32 cellular contexts compared by ENCODE assay signal in genomic region chr14:28755930-28756895, GRCh38. TPM values are rescaled to one million over a fixed set of nuclear protein-coding genes. Genes with fewer than 3 reads are reported as not detected.
DNase-seq lines count a peak whose midpoint lies in the region; ATAC-seq, FAIRE-seq and TF ChIP-seq lines count a peak whose summit lies in the region.
"Had no signal": no experiment of that assay in that cellular context is flagged by ENCODE, and none has a peak within 500 bp of the region (broad histone marks: within the 10 kb centered on the region; RNA-seq: fewer than 3 reads in every experiment).

No MANE protein-coding gene starts in this region.

- TF ChIP-seq EP300 in K562 (IDR thresholded peaks at IDR 0.05; ENCODE audit: low read length) = no peak

- CTCF ChIA-PET in activated naive CD4-positive, alpha-beta T cell treated with anti-CD3 and anti-CD28 coated beads for 36 hours (lab: Charles Lee) = interaction anchor here (0.6 to 1.1 kb wide), 2 partner anchors 766 to 782 kb away, joined by 3 to 7 read pairs; no protein-coding TSS in a partner anchor
- CTCF ChIA-PET in K562 (lab: Yijun Ruan, JAX; ENCODE audit: low intra/inter-chr PET ratio) = no interaction called here

- DNase-seq in activated naive CD4-positive, alpha-beta T cell treated with anti-CD3 and anti-CD28 coated beads for 36 hours = no peak
- no peak for DNase-seq in activated naive CD4-positive, alpha-beta T cell treated with anti-CD3 and anti-CD28 coated beads, Interleukin-2, amount 50 U/mL, for 72 hours (ENCODE audit: low spot score in 2 of 2)
- DNase-seq in K562 (ENCODE audit: extremely low read depth in 1 of 4, low spot score in 3 of 4) = no peak
- peak; percentile 44 for DNase-seq in superior temporal gyrus (ENCODE audit: extremely low spot score)
- no peak for DNase-seq in lower lobe of right lung
- no peak for DNase-seq in nephron progenitor cell
- DNase-seq: activated CD4-positive, alpha-beta memory T cell treated with anti-CD3 and anti-CD28 coated beads for 36 hours; activated CD4-positive, CD25-positive, alpha-beta regulatory T cell treated with anti-CD3 and anti-CD28 coated beads, Interleukin-2, amount 50 U/mL, for 72 hours; activated CD8-positive, alpha-beta memory T cell treated with anti-CD3 and anti-CD28 coated beads, Interleukin-2, amount 50 U/mL, for 48 hours; activated naive CD4-positive, alpha-beta T cell treated with anti-CD3 and anti-CD28 coated beads, Interleukin-2, amount 10 ng/mL, durations not matched to agents 7 days and 5 days; effector CD4-positive, alpha-beta T cell; left ventricle myocardium superior; NCI-H1436; NCI-H345; Right ventricle myocardium superior; stimulated activated CD4-positive, alpha-beta T cell treated with anti-CD3 and anti-CD28 coated beads, Interleukin-15, amount 100 ng/mL, for 24 hours; stimulated activated naive CD4-positive, alpha-beta T cell; T-helper 17 cell; upper lobe of left lung had no signal

- peaks cover 3% of the 10 kb centered on the region for H3K36me3 Mint-ChIP-seq in activated naive CD4-positive, alpha-beta T cell treated with anti-CD3 and anti-CD28 coated beads for 36 hours (ENCODE audit: low read depth)
- peaks cover 26 to 37% of the 10 kb centered on the region in 2 donors for H3K36me3 Mint-ChIP-seq in activated naive CD4-positive, alpha-beta T cell treated with anti-CD3 and anti-CD28 coated beads, Interleukin-2, amount 50 U/mL, for 72 hours
- no peaks in the 10 kb centered on the region for H3K36me3 Mint-ChIP-seq in nephron progenitor cell (ENCODE audit: low read depth)
- H3K36me3 Mint-ChIP-seq: activated naive CD4-positive, alpha-beta T cell treated with anti-CD3 and anti-CD28 coated beads, Interleukin-2, amount 10 ng/mL, durations not matched to agents 7 days and 5 days; CD14-positive monocyte had no signal

- no peaks in the 10 kb centered on the region for H3K36me3 ChIP-seq in K562 (ENCODE audit: control insufficient read depth, insufficient read depth, low read length)
- H3K36me3 ChIP-seq in iPS-20b (ENCODE audit: insufficient read depth, low read depth, low read length) = no peaks in the 10 kb centered on the region
- H3K36me3 ChIP-seq in lower lobe of right lung = no peaks in the 10 kb centered on the region
- H3K36me3 ChIP-seq: breast epithelium, suprapubic skin, upper lobe of left lung had no signal

- H3K79me2 ChIP-seq in K562 (ENCODE audit: control insufficient read depth, insufficient read depth, low read length) = no peaks in the 10 kb centered on the region

- POLR2A ChIA-PET in K562 (lab: Yijun Ruan, JAX) = interaction anchor here (0.7 kb wide), 1 partner anchor 8 kb away, joined by 3 read pairs; no protein-coding TSS in a partner anchor

- no peak overlapping the region for H3K4me3 ChIP-seq in K562
- peak overlapping the region; percentile 48; the same call in 1 of the 2 replicates for H3K4me3 ChIP-seq in iPS-20b (ENCODE audit: low read length)
- no peak overlapping the region for H3K4me3 ChIP-seq in lower lobe of right lung
- H3K4me3 ChIP-seq: breast epithelium, suprapubic skin, upper lobe of left lung had no signal

- H3K27ac ChIP-seq in K562 (ENCODE audit: extremely low read depth, low read depth, low read length) (no peak overlapping the region), iPS-20b (ENCODE audit: low read length) (no peak overlapping the region), lower lobe of right lung (no peak overlapping the region)
- H3K27ac ChIP-seq: 22Rv1, breast epithelium, suprapubic skin, upper lobe of left lung had no signal

- no peak for FAIRE-seq in K562 (lab: Jason Lieb, UNC)
- FAIRE-seq: colon, GM18507, GM19239, H54 had no signal

- TF ChIP-seq CTCF in K562 (IDR thresholded peaks at IDR 0.05 in 2 of 3, conservative IDR thresholded peaks at IDR 0.05 in 1 of 3; ENCODE audit: insufficient read depth in 2 of 3, low read depth in 1 of 3, low read length in 3 of 3) (no peak), lower lobe of right lung (IDR thresholded peaks at IDR 0.05) (no peak), nephron progenitor cell (IDR thresholded peaks at IDR 0.05) (no peak)

- no peak overlapping the region for H3K9ac ChIP-seq in K562 (ENCODE audit: insufficient read depth in 1 of 2, low read depth in 2 of 2, low read length in 2 of 2)
- H3K9ac ChIP-seq in iPS-20b (ENCODE audit: low read depth, low read length) = no peak overlapping the region

- no peak for ATAC-seq in activated naive CD4-positive, alpha-beta T cell treated with anti-CD3 and anti-CD28 coated beads, Interleukin-2, amount 50 U/mL, for 72 hours
- ATAC-seq in K562 (no peak), lower lobe of right lung (no peak), HG03520 (IDR thresholded peaks at IDR 0.05; ENCODE audit: unreplicated experiment) (no peak)
- ATAC-seq: left ventricle myocardium superior, T-helper 17 cell had no signal

- no TSS peak for BruUV-seq in K562 (replicated peaks; lab: Mats Ljungman, UMichigan)

- no peak for TF ChIP-seq POLR2A in K562 (conservative IDR thresholded peaks at IDR 0.05)

- H3K4me1 Mint-ChIP-seq in activated naive CD4-positive, alpha-beta T cell treated with anti-CD3 and anti-CD28 coated beads for 36 hours (ENCODE audit: low read depth) = no peaks in the 10 kb centered on the region
- peaks cover 15% of the 10 kb centered on the region for H3K4me1 Mint-ChIP-seq in nephron progenitor cell
- H3K4me1 Mint-ChIP-seq: activated naive CD4-positive, alpha-beta T cell treated with anti-CD3 and anti-CD28 coated beads, Interleukin-2, amount 10 ng/mL, durations not matched to agents 7 days and 5 days; CD14-positive monocyte; T-helper 17 cell had no signal

- H3K27me3 Mint-ChIP-seq in activated naive CD4-positive, alpha-beta T cell treated with anti-CD3 and anti-CD28 coated beads for 36 hours (ENCODE audit: low read depth) = peaks cover 74% of the 10 kb centered on the region
- peaks cover 82% of the 10 kb centered on the region for H3K27me3 Mint-ChIP-seq in nephron progenitor cell (ENCODE audit: low read depth, poor library complexity)

- peaks cover 4% of the 10 kb centered on the region for H3K9me3 Mint-ChIP-seq in activated naive CD4-positive, alpha-beta T cell treated with anti-CD3 and anti-CD28 coated beads for 36 hours
- H3K9me3 Mint-ChIP-seq in activated naive CD4-positive, alpha-beta T cell treated with anti-CD3 and anti-CD28 coated beads, Interleukin-2, amount 50 U/mL, for 72 hours = peaks cover 16 to 17% of the 10 kb centered on the region in 2 donors
- H3K9me3 Mint-ChIP-seq in nephron progenitor cell = no peaks in the 10 kb centered on the region
- H3K9me3 Mint-ChIP-seq: activated naive CD4-positive, alpha-beta T cell treated with anti-CD3 and anti-CD28 coated beads, Interleukin-2, amount 10 ng/mL, durations not matched to agents 7 days and 5 days had no signal

- no peaks in the 10 kb centered on the region for H4K20me1 ChIP-seq in K562 (replicated peaks; ENCODE audit: control insufficient read depth, insufficient read depth, low read length)

- H3K4me3 Mint-ChIP-seq in activated naive CD4-positive, alpha-beta T cell treated with anti-CD3 and anti-CD28 coated beads for 36 hours = no peak overlapping the region
- no peak overlapping the region for H3K4me3 Mint-ChIP-seq in nephron progenitor cell
- H3K4me3 Mint-ChIP-seq: activated CD4-positive, alpha-beta memory T cell treated with anti-CD3 and anti-CD28 coated beads for 36 hours; activated naive CD4-positive, alpha-beta T cell treated with anti-CD3 and anti-CD28 coated beads, Interleukin-2, amount 10 ng/mL, durations not matched to agents 7 days and 5 days; activated T-helper 1 cell treated with anti-CD3 and anti-CD28 coated beads, Interleukin-12 subunit alpha, Interleukin-12 subunit beta, Interleukin-2, Interleukin-4 antibody, amounts not matched to agents 30 ng/mL and 10 ng/mL and 1 ng/mL, durations not matched to agents 14 hours and 24 hours and 36 hours; T-helper 17 cell had no signal

- H3K9me1 ChIP-seq in K562 (ENCODE audit: control insufficient read depth, insufficient read depth, low read length) = no peaks in the 10 kb centered on the region

- H3K4me2 ChIP-seq in K562 (ENCODE audit: insufficient read depth, low read length) = no peak overlapping the region

- no peaks in the 10 kb centered on the region; a peak in 1 of 5 replicates for H3K4me1 ChIP-seq in K562 (replicated peaks in 1 of 2; ENCODE audit: control insufficient read depth in 2 of 2, insufficient read depth in 2 of 2, low read length in 2 of 2)
- peaks cover 13% of the 10 kb centered on the region for H3K4me1 ChIP-seq in iPS-20b (ENCODE audit: insufficient read depth, low read length)
- H3K4me1 ChIP-seq in lower lobe of right lung = no peaks in the 10 kb centered on the region
- H3K4me1 ChIP-seq: breast epithelium had no signal

- H3K27me3 ChIP-seq in K562 (ENCODE audit: control insufficient read depth in 2 of 2, insufficient read depth in 2 of 2, low read length in 2 of 2) = no peaks in the 10 kb centered on the region; a peak in 1 of 5 replicates
- H3K27me3 ChIP-seq in iPS-20b (ENCODE audit: insufficient read depth, low read length) = peaks cover 89% of the 10 kb centered on the region
- peaks cover 81% of the 10 kb centered on the region for H3K27me3 ChIP-seq in lower lobe of right lung (ENCODE audit: low read depth)

- H2AFZ ChIP-seq in K562 (ENCODE audit: low read depth, low read length) = no peak overlapping the region

- 39% methylated on average over 18 of the region's 22 CpGs for WGBS in K562 (ENCODE audit: insufficient coverage, low coverage, missing lambda C conversion rate)

- TF ChIP-seq RAD21 in K562 (CRISPR knock-in tag; conservative IDR thresholded peaks at IDR 0.05 in 1 of 2, IDR thresholded peaks at IDR 0.05 in 1 of 2) = no peak

- no peaks in the 10 kb centered on the region for H3K9me3 ChIP-seq in K562 (replicated peaks; ENCODE audit: control insufficient read depth, insufficient read depth, low read depth, low read length)
- peaks cover 2% of the 10 kb centered on the region; the same call in 1 of the 2 replicates for H3K9me3 ChIP-seq in iPS-20b (ENCODE audit: insufficient read depth, low read depth, low read length)
- H3K9me3 ChIP-seq in lower lobe of right lung = no peaks in the 10 kb centered on the region
- H3K9me3 ChIP-seq: breast epithelium, suprapubic skin, upper lobe of left lung had no signal

- in situ Hi-C loops in K562 (cut with MboI) = loop anchor here (10.0 to 25.0 kb wide), 3 partner anchors 456 to 1456 kb away; no protein-coding TSS in a partner anchor

- H3K27ac Mint-ChIP-seq in activated naive CD4-positive, alpha-beta T cell treated with anti-CD3 and anti-CD28 coated beads for 36 hours = peak overlapping the region; percentile 50
- H3K27ac Mint-ChIP-seq in activated naive CD4-positive, alpha-beta T cell treated with anti-CD3 and anti-CD28 coated beads, Interleukin-2, amount 50 U/mL, for 72 hours = no peak overlapping the region
- H3K27ac Mint-ChIP-seq in nephron progenitor cell = no peak overlapping the region
- H3K27ac Mint-ChIP-seq: activated CD4-positive, alpha-beta memory T cell treated with anti-CD3 and anti-CD28 coated beads for 36 hours; activated naive CD4-positive, alpha-beta T cell treated with anti-CD3 and anti-CD28 coated beads, Interleukin-2, amount 10 ng/mL, durations not matched to agents 7 days and 5 days; activated T-helper 1 cell treated with anti-CD3 and anti-CD28 coated beads, Interleukin-12 subunit alpha, Interleukin-12 subunit beta, Interleukin-2, Interleukin-4 antibody, amounts not matched to agents 30 ng/mL and 10 ng/mL and 1 ng/mL, durations not matched to agents 14 hours and 24 hours and 36 hours; CD14-positive monocyte; T-helper 17 cell had no signal

- intact Hi-C loops in activated naive CD4-positive, alpha-beta T cell treated with anti-CD3 and anti-CD28 coated beads for 36 hours (cut with micrococcal nuclease) = loop anchor here (2.0 to 10.0 kb wide), 4 partner anchors 19 to 1689 kb away; no protein-coding TSS in a partner anchor
- intact Hi-C loops in K562 (cut with micrococcal nuclease) (loop anchor here (2.0 to 10.0 kb wide), 3 partner anchors 259 to 1459 kb away; no protein-coding TSS in a partner anchor), lower lobe of right lung (cut with DNase I) (loop anchor here (10.0 kb wide), 1 partner anchor 779 kb away; no protein-coding TSS in a partner anchor)

RNA-seq across cellular contexts. Expression of gene FOXG1, which starts 10.4 kb away (rescaled TPM):
- not detected for total RNA-seq in activated naive CD4-positive, alpha-beta T cell treated with anti-CD3 and anti-CD28 coated beads for 36 hours
- not detected for total RNA-seq in activated naive CD4-positive, alpha-beta T cell treated with anti-CD3 and anti-CD28 coated beads, Interleukin-2, amount 50 U/mL, for 72 hours
- total RNA-seq in K562 (2011; cell fraction: chromatin; rRNA removed; ENCODE audit: low replicate concordance) = 1.0 and 1.7 TPM in 2 replicates
- total RNA-seq in K562 (2011; cell fraction: nucleolus; rRNA removed) = 0.53 and 1.0 TPM in 2 replicates
- total RNA-seq in K562 (2011; cell fraction: nucleoplasm; rRNA removed) = 1.2 and 1.7 TPM in 2 replicates
- total RNA-seq in K562 (2014; rRNA removed) (0.68 and 1.2 TPM in 2 replicates), K562 (2014; rRNA removed; fragmentation: Illumina TruSeq; extraction: Trizol) (0.69 and 0.70 TPM in 2 replicates), K562 (2015; rRNA removed; fragmentation: Illumina TruSeq; extraction: Trizol) (0.94 and 1.1 TPM in 2 replicates), K562 (2021) (3.0 and 3.7 TPM in 2 replicates), lower lobe of right lung (not detected)
- polyA plus RNA-seq in K562 (2011; rRNA removed) (0.55 and 0.56 TPM in 2 replicates), K562 (2014; fragmentation: Illumina TruSeq; extraction: Trizol) (0.74 and 1.2 TPM in 2 replicates), K562 (2014; fragmentation: Nextera tagmentation; extraction: Ambion mirVana) (1 to 10 TPM in 1 of 2 experiments, under 1 TPM in 1; 0.85 to 1.4 TPM), K562 (2014; rRNA removed) (1.3 TPM in 2 replicates)
- 0.41 and 0.97 TPM in 2 replicates for polyA plus RNA-seq in K562 (2011; cell fraction: cytosol; rRNA removed)
- 2.6 and 3.1 TPM in 2 replicates for polyA plus RNA-seq in K562 (2011; cell fraction: nucleus; rRNA removed)
- polyA plus RNA-seq in K562 (2012) = 2.5 and 2.8 TPM in 2 replicates
- polyA minus RNA-seq in K562 (2011; rRNA and poly(A)+ RNA removed) = 0.21 TPM in 2 replicates
- 0.27 and 0.48 TPM in 2 replicates for polyA minus RNA-seq in K562 (2011; cell fraction: cytosol; rRNA and poly(A)+ RNA removed)
- polyA minus RNA-seq in K562 (2011; cell fraction: nucleus; rRNA and poly(A)+ RNA removed) = 0.54 and 0.89 TPM in 2 replicates
- total RNA-seq: activated CD4-positive, alpha-beta memory T cell treated with anti-CD3 and anti-CD28 coated beads for 36 hours; activated T-helper 1 cell treated with anti-CD3 and anti-CD28 coated beads, Interleukin-12 subunit alpha, Interleukin-12 subunit beta, Interleukin-2, Interleukin-4 antibody, amounts not matched to agents 30 ng/mL and 10 ng/mL and 1 ng/mL, durations not matched to agents 14 hours and 24 hours and 36 hours; breast epithelium; left ventricle myocardium superior; myocyte; Right ventricle myocardium superior; suprapubic skin; T-helper 17 cell; upper lobe of left lung had no signal
- polyA plus RNA-seq: CD14-positive monocyte, keratinocyte had no signal
